In the genomic region with DNA sequence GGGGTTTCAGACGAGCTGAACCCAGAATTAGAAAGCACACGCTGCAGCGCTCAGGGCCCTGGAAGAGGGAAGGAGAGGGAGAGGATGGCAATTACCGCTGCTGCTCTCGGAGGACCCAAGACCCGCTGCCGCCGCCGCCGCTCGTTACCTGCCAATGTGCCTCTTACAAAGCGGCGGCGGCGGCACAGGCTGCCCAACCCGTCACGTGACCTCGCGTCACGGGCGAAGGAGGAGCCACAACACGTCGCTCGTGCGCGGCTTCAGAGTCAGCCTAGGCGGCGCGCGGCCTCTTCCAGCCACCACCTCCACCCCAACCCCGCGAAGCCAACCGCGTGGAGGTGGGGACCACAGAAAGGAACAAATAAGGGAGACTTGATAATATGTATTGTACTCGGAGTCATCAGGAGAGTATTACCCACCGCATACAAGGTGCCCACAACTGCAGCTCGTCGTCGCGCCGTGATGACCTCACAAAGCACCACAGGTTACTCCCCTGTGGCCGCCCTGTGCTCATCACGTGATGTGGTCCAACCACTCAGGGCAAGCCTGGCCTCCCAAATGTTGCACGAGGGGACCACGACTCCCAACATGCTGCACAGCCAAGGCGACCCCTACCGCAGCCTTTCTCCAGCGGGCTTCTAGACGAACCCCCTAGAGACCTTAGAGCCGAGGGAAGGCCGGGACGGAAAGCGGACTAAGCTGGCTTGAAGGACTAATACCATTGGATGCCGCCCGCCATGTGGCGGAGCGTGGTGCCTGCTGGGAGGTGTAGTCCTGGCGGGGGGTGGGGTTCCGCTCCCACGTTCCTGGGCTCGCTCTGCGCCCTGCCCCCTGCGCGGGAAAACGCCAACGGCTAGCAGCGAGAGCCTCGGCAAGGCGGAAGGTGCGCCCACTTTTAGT, we compare ENCODE assay signal across 8 cellular contexts. TPM values are rescaled to one million over a fixed set of nuclear protein-coding genes. Genes with fewer than 3 reads are reported as not detected.
DNase-seq lines count a peak whose midpoint lies in the region; ATAC-seq and TF ChIP-seq lines count a peak whose summit lies in the region.

Gene UBAP2 (minus strand): TSS at position 158 of the 900 bp plus-strand sequence. CDS start 31,739 bp downstream, outside the sequence.

- peaks cover 32% of the 10 kb centered on the region for H3K4me1 ChIP-seq in DOHH2 (ENCODE audit: control insufficient read depth, low read length)
- peaks cover 17% of the 10 kb centered on the region for H3K4me1 ChIP-seq in GM23248 (ENCODE audit: insufficient read depth)
- H3K4me1 ChIP-seq in fibroblast of lung (ENCODE audit: control insufficient read depth, extremely low read depth, insufficient read depth, low read length), result peaks cover 4% of the 10 kb centered on the region

- peak within 1 kb of the TSS; percentile 71 for H3K27ac ChIP-seq in DOHH2 (ENCODE audit: low read depth, low read length)
- H3K27ac ChIP-seq in GM23248, result peak within 1 kb of the TSS; percentile 90
- H3K27ac ChIP-seq in fibroblast of lung (ENCODE audit: insufficient read depth, low read length), result peak within 1 kb of the TSS; percentile 100

- peak within 1 kb of the TSS; percentile 94 to 100 (median 99) for H3K27ac Mint-ChIP-seq in naive thymus-derived CD8-positive, alpha-beta T cell

- H2AFZ ChIP-seq in GM23248, result peak within 1 kb of the TSS; percentile 89
- H2AFZ ChIP-seq in fibroblast of lung (ENCODE audit: low read length), result peak within 1 kb of the TSS; percentile 100

- H3K27me3 Mint-ChIP-seq in naive thymus-derived CD8-positive, alpha-beta T cell, result peaks cover 0 to 2% (median 0%) of the 10 kb centered on the region in 5 donors

- peaks cover 0 to 4% (median 0%) of the 10 kb centered on the region in 3 donors for H3K36me3 Mint-ChIP-seq in naive thymus-derived CD8-positive, alpha-beta T cell

- DNase-seq in GM23248 (peak; percentile 99), Kasumi-1 (lab: John Stamatoyannopoulos, UW) (peak; percentile 91 to 92), RPMI7951 (ENCODE audit: low read depth) (peak; percentile 95), fibroblast of lung (ENCODE audit: low read depth in 2 of 2) (peak; percentile 98)
- peak; percentile 92 to 93 for DNase-seq in activated T-helper 1 cell treated with anti-CD3 and anti-CD28 coated beads, Interleukin-2, amount 50 U/mL, for 16 hours (ENCODE audit: low read depth in 1 of 2, low spot score in 1 of 2)
- peak; percentile 93 to 100 (median 96) for DNase-seq in naive thymus-derived CD8-positive, alpha-beta T cell
- peak; percentile 90 to 100 (median 98) for DNase-seq in stimulated activated naive CD4-positive, alpha-beta T cell (lab: John Stamatoyannopoulos, UW)

- in situ Hi-C loops in GM23248 (cut with MboI), result no loop called here

- H3K4me2 ChIP-seq in DOHH2 (ENCODE audit: low read length), result peak within 1 kb of the TSS; percentile 93
- H3K4me2 ChIP-seq in GM23248 (ENCODE audit: unreplicated experiment), result peak within 1 kb of the TSS; percentile 93
- peak within 1 kb of the TSS; percentile 88 for H3K4me2 ChIP-seq in fibroblast of lung (ENCODE audit: extremely low read depth, insufficient read depth, low read length)

- H3F3A ChIP-seq in DOHH2 (ENCODE audit: control insufficient read depth, insufficient read depth), result no peaks in the 10 kb centered on the region
- H3F3A ChIP-seq in GM23248 (ENCODE audit: insufficient read depth), result no peaks in the 10 kb centered on the region

- H3K9me3 ChIP-seq in DOHH2 (ENCODE audit: control insufficient read depth, insufficient read depth, low read length) (no peaks in the 10 kb centered on the region), GM23248 (ENCODE audit: low read depth) (no peaks in the 10 kb centered on the region), fibroblast of lung (ENCODE audit: control insufficient read depth, insufficient read depth, low read depth, low read length) (no peaks in the 10 kb centered on the region)

- H3K9me2 ChIP-seq in DOHH2 (replicated peaks; ENCODE audit: control insufficient read depth, low read length), result no peaks in the 10 kb centered on the region
- H3K9me2 ChIP-seq in GM23248 (ENCODE audit: insufficient read depth), result no peaks in the 10 kb centered on the region

- H3K36me3 ChIP-seq in DOHH2 (ENCODE audit: control insufficient read depth, low read length) (peaks cover 35% of the 10 kb centered on the region), GM23248 (ENCODE audit: low read depth) (no peaks in the 10 kb centered on the region), fibroblast of lung (ENCODE audit: control insufficient read depth, insufficient read depth, low read length) (no peaks in the 10 kb centered on the region)

- H4K20me1 ChIP-seq in DOHH2 (ENCODE audit: control insufficient read depth, insufficient read depth, low read depth, low read length) (peaks cover 18% of the 10 kb centered on the region), GM23248 (ENCODE audit: insufficient read depth) (0 out of 2 replicates have a peak, but pooled peaks cover 8% of the 10 kb centered on the region), fibroblast of lung (ENCODE audit: control insufficient read depth, extremely low read depth, insufficient read depth, low read length) (no peaks in the 10 kb centered on the region)

- peak within 1 kb of the TSS; percentile 87 for H3K9ac ChIP-seq in GM23248
- H3K9ac ChIP-seq in fibroblast of lung (ENCODE audit: insufficient read depth, low read length), result peak within 1 kb of the TSS; percentile 94

- 1% methylated on average over 54 to 68 of the region's 70 CpGs for WGBS in GM23248 (ENCODE audit: low coverage in 1 of 2, low lambda C conversion rate in 2 of 2, missing lambda C conversion rate in 2 of 2), 2 experiments

- H3K4me3 Mint-ChIP-seq in naive thymus-derived CD8-positive, alpha-beta T cell, result peak within 1 kb of the TSS; percentile 95 to 100 (median 98)

- peak; percentile 85 for ATAC-seq in naive thymus-derived CD8-positive, alpha-beta T cell

- H3K79me2 ChIP-seq in DOHH2 (ENCODE audit: control insufficient read depth, low read length) (peaks cover 51% of the 10 kb centered on the region), GM23248 (ENCODE audit: insufficient read depth) (peaks cover 47% of the 10 kb centered on the region), fibroblast of lung (ENCODE audit: control insufficient read depth, insufficient read depth, low read length) (peaks cover 44% of the 10 kb centered on the region)

- POLR2A ChIA-PET in naive thymus-derived CD8-positive, alpha-beta T cell (lab: Charles Lee), result interaction anchor here (0.9 to 2.0 kb wide), 9 partner anchors 16 to 759 kb away, joined by 3 to 8 read pairs (median 4); partner anchors contain the start of genes DCAF12, DNAI1, FAM219A and GALT

- TF ChIP-seq CTCF in DOHH2 (IDR thresholded peaks at IDR 0.05; ENCODE audit: low read depth, low read length, poor library complexity, severe bottlenecking) (no peak), fibroblast of lung (conservative IDR thresholded peaks at IDR 0.05 in 1 of 2, IDR thresholded peaks at IDR 0.05 in 1 of 2; ENCODE audit: low read depth in 1 of 2, low read length in 2 of 2) (no peak)

- peak within 1 kb of the TSS; percentile 89 for H3K4me3 ChIP-seq in DOHH2 (ENCODE audit: low read length)
- peak within 1 kb of the TSS; percentile 82 for H3K4me3 ChIP-seq in GM23248
- H3K4me3 ChIP-seq in fibroblast of lung (replicated peaks in 1 of 4; ENCODE audit: control extremely low read depth in 1 of 4, insufficient read depth in 1 of 4, low read depth in 3 of 4, low read length in 4 of 4), result peak within 1 kb of the TSS; percentile 73 to 95 (median 94)

- H3K27me3 ChIP-seq in DOHH2 (ENCODE audit: control insufficient read depth, low read length) (no peaks in the 10 kb centered on the region), GM23248 (replicated peaks; ENCODE audit: insufficient read depth) (no peaks in the 10 kb centered on the region), fibroblast of lung (ENCODE audit: control insufficient read depth, insufficient read depth, low read length) (no peaks in the 10 kb centered on the region)

- peaks cover 22 to 37% (median 33%) of the 10 kb centered on the region in 4 donors for H3K4me1 Mint-ChIP-seq in naive thymus-derived CD8-positive, alpha-beta T cell

- H3K9me3 Mint-ChIP-seq in naive thymus-derived CD8-positive, alpha-beta T cell, result no peaks in the 10 kb centered on the region

RNA-seq across cellular contexts. Expression of gene UBAP2, which starts in this region (rescaled TPM):
- total RNA-seq in GM23248 (2014; rRNA removed; shearing (Covaris generic)), result 13.0 and 13.3 TPM in 2 replicates
- 12.5 and 13.9 TPM in 2 replicates for polyA plus RNA-seq in GM23248 (2016; fragmentation: Nextera tagmentation; extraction: Ambion mirVana)
- total RNA-seq in RPMI7951 (2014; rRNA removed; shearing (Covaris generic)), result 10.7 and 12.3 TPM in 2 replicates
- 19.5 and 20.6 TPM in 2 replicates for total RNA-seq in fibroblast of lung
- 10.2 and 15.9 TPM in 2 replicates for polyA plus RNA-seq in fibroblast of lung
- 17.1 and 21.7 TPM in 2 replicates for polyA plus RNA-seq in fibroblast of lung (2012)
- polyA minus RNA-seq in fibroblast of lung (ENCODE audit: low replicate concordance), result 42.3 and 52.3 TPM in 2 replicates
- total RNA-seq in naive thymus-derived CD8-positive, alpha-beta T cell, result 10 to 100 TPM; 38.4 to 39.5 TPM
- 10 to 100 TPM in 2 of 3 donors, 1 to 10 TPM in 1; 7.1 to 16.7 (median 14.9) TPM for polyA plus RNA-seq in naive thymus-derived CD8-positive, alpha-beta T cell

Comparison
In these comparisons a context has a peak if more than half of its experiments do, and no peak if none do; other contexts are left out.
1. Peak in every context shown above with its lines: DNase-seq, ATAC-seq, H3K4me3 ChIP-seq and H3K27ac ChIP-seq.